In the genomic region with DNA sequence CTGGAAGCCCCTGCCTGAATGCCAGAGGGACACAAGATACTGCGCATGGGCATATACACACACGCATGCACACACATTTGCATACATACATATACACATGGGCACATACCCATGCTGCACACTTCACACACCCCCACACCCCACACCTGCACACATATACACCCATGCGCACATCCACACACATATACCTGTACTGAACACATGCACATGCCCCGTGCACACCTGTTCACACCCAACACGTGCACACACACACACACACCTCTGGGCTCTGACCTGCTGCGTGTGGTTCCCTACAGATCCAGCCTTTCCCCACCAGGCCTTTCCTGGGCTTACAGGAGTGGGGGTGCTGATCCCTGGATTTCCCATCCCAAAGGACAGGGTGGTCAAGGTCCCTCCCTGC, we compare ENCODE assay signal across 33 cellular contexts. TPM values are rescaled to one million over a fixed set of nuclear protein-coding genes. Genes with fewer than 3 reads are reported as not detected.
"Had no signal": no experiment of that assay in that cellular context is flagged by ENCODE, and none has a peak within 500 bp of the region (broad histone marks: within the 10 kb centered on the region; RNA-seq: fewer than 3 reads in every experiment).

No MANE protein-coding gene starts in this region.

- H3K27ac ChIP-seq: colonic mucosa, epithelial cell of prostate, gastrocnemius medialis, heart left ventricle, hepatocyte, neural progenitor cell, ovary, psoas muscle, suprapubic skin, vagina had no signal

- H2AFZ ChIP-seq: hepatocyte, neural progenitor cell had no signal

- DNase-seq: colonic mucosa; effector CD8-positive, alpha-beta T cell; endodermal cell; foreskin fibroblast; gastrocnemius medialis; kidney; mucosa of descending colon; naive B cell; nucleus accumbens; ovary; psoas muscle; right cardiac atrium; stimulated activated CD4-positive, alpha-beta T cell treated with anti-CD3 and anti-CD28 coated beads, Interleukin-12 subunit alpha, Interleukin-12 subunit beta, amount 100 ng/mL, for 4 hours; stimulated activated CD4-positive, alpha-beta T cell treated with anti-CD3 and anti-CD28 coated beads, Interleukin-2, amount 100 ng/mL, for 24 hours; stimulated activated CD4-positive, alpha-beta T cell treated with anti-CD3 and anti-CD28 coated beads, Interleukin-4, amount 100 ng/mL, for 24 hours; trophoblast cell had no signal

- H3K4me2 ChIP-seq: hepatocyte, neural progenitor cell, smooth muscle cell had no signal

- H3K4me1 ChIP-seq: colonic mucosa, neural progenitor cell, suprapubic skin, vagina had no signal

- H3K4me3 ChIP-seq: colonic mucosa, gastrocnemius medialis, heart left ventricle, hepatocyte, lung, mucosa of descending colon, neural progenitor cell, ovary, psoas muscle, smooth muscle cell, suprapubic skin, vagina had no signal

- H3K9me3 ChIP-seq: colonic mucosa, gastrocnemius medialis, heart left ventricle, mucosa of descending colon, ovary, psoas muscle, suprapubic skin, vagina had no signal

- H3K27ac Mint-ChIP-seq: dendritic cell treated with granulocyte-macrophage colony-stimulating factor and Interleukin-4, amounts not matched to agents 40 ng/mL and 50 ng/mL, for 4 days; endodermal cell; memory B cell; mesothelial cell of epicardium; naive B cell; nephron; neural progenitor cell; stimulated activated effector memory CD8-positive, alpha-beta T cell treated with anti-CD3 and anti-CD28 coated beads, Interleukin-12 subunit alpha, Interleukin-12 subunit beta, amount 100 ng/mL, for 72 hours; stimulated activated naive CD8-positive, alpha-beta T cell treated with anti-CD3 and anti-CD28 coated beads, Interleukin-15, Interleukin-2, amounts not matched to agents 100 ng/mL and 50 ng/mL, for 24 hours had no signal

- H3K4me1 Mint-ChIP-seq: endodermal cell, mesothelial cell of epicardium, nephron, neural progenitor cell had no signal

- H3K36me3 ChIP-seq: colonic mucosa, gastrocnemius medialis, heart left ventricle, neural progenitor cell, ovary, suprapubic skin, vagina had no signal

- ATAC-seq: gastrocnemius medialis; heart left ventricle; left lobe of liver; mucosa of descending colon; psoas muscle; right cardiac atrium; stimulated activated effector memory CD8-positive, alpha-beta T cell treated with anti-CD3 and anti-CD28 coated beads, Interleukin-12 subunit alpha, Interleukin-12 subunit beta, amount 100 ng/mL, for 72 hours had no signal

- H3K9ac ChIP-seq: neural progenitor cell had no signal

- H3K9me3 Mint-ChIP-seq: dendritic cell treated with granulocyte-macrophage colony-stimulating factor and Interleukin-4, amounts not matched to agents 40 ng/mL and 50 ng/mL, for 4 days; endodermal cell; memory B cell; mesothelial cell of epicardium; nephron; stimulated activated effector memory CD8-positive, alpha-beta T cell treated with anti-CD3 and anti-CD28 coated beads, Interleukin-12 subunit alpha, Interleukin-12 subunit beta, amount 100 ng/mL, for 72 hours; stimulated activated naive CD8-positive, alpha-beta T cell treated with anti-CD3 and anti-CD28 coated beads, Interleukin-15, Interleukin-2, amounts not matched to agents 100 ng/mL and 50 ng/mL, for 24 hours had no signal

- H3K27me3 ChIP-seq: colonic mucosa, gastrocnemius medialis, neural progenitor cell, ovary, vagina had no signal

- H3K4me3 Mint-ChIP-seq: dendritic cell treated with granulocyte-macrophage colony-stimulating factor and Interleukin-4, amounts not matched to agents 40 ng/mL and 50 ng/mL, for 4 days; endodermal cell; memory B cell; mesothelial cell of epicardium; naive B cell; nephron; neural progenitor cell; stimulated activated effector memory CD8-positive, alpha-beta T cell treated with anti-CD3 and anti-CD28 coated beads, Interleukin-12 subunit alpha, Interleukin-12 subunit beta, amount 100 ng/mL, for 72 hours; stimulated activated naive CD8-positive, alpha-beta T cell treated with anti-CD3 and anti-CD28 coated beads, Interleukin-15, Interleukin-2, amounts not matched to agents 100 ng/mL and 50 ng/mL, for 24 hours had no signal

RNA-seq across cellular contexts. Expression of gene SPPL2C, which starts 6.3 kb away (rescaled TPM):
- polyA plus RNA-seq: heart left ventricle, hepatocyte, liver, lung, ovary, psoas muscle, right cardiac atrium, smooth muscle cell, thymus had no signal
